Comparison of ENCODE assay signal across 8 cellular contexts in the genomic region with DNA sequence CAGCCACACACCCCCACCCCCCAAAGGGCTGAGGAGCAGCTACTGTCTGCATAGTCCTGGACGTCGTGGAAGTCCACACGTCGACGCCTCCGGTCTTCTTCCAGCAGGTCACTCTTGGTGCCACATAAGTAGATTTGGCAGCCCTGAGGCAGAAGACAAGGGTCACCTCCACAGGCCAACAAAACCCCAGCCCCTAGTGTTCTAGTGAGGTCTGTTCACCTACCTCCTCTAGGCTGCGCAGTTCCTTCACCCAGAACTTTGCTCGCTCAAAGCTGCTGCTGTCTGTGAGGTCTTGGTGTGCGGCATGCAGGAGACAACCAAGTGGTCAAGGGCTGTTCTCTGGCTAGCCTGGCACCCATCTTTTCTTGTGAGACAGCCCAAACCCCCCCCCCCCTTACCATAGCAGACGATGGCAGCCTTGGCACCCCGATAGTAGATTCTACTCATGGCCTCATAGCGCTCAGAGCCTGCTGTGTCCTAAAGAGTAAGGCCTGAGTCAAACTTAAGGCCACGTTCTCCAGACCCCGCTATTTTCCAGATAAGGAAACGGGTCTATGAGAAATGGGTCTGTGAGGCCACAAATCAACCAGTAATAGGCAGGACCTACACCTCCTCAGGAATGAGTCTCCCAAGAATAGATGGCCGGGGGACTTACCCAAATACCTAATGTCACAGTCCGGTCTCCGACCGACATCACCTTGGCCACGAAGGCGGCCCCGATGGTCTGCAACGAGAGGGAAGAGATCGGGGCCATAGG.
A peak's percentile ranks its signal among the peaks of the same experiment; 100 is the strongest.
DNase-seq lines count a peak whose midpoint lies in the region; ATAC-seq and TF ChIP-seq lines count a peak whose summit lies in the region.

No MANE protein-coding gene starts in this region.

- H3K9me3 ChIP-seq in mucosa of rectum (ENCODE audit: control insufficient read depth in 2 of 2, low read length in 2 of 2): no peaks in the 10 kb centered on the region

- H3K4me3 ChIP-seq in NB4 (ENCODE audit: low read depth, low read length): peak overlapping the region; percentile 87
- H3K4me3 ChIP-seq in mucosa of rectum (ENCODE audit: low read length in 2 of 2): peak overlapping the region; percentile 83 to 90

- no peak for TF ChIP-seq POLR2A in NB4 (IDR thresholded peaks at IDR 0.05; ENCODE audit: extremely low read depth, insufficient read length)

- peaks cover 75% of the 10 kb centered on the region for H3K4me1 Mint-ChIP-seq in central memory CD8-positive, alpha-beta T cell

- no peak for ATAC-seq in central memory CD8-positive, alpha-beta T cell (replicated peaks; ENCODE audit: extremely low read depth, poor library complexity, severe bottlenecking)
- ATAC-seq in HG03469 (IDR thresholded peaks at IDR 0.05; ENCODE audit: unreplicated experiment) (no peak), HG02610 (IDR thresholded peaks at IDR 0.05; ENCODE audit: unreplicated experiment) (no peak), HG02571 (IDR thresholded peaks at IDR 0.05; ENCODE audit: unreplicated experiment) (no peak)

- H3K36me3 Mint-ChIP-seq in central memory CD8-positive, alpha-beta T cell (ENCODE audit: insufficient read depth): peaks cover 36% of the 10 kb centered on the region

- TF ChIP-seq CTCF in NB4 (IDR thresholded peaks at IDR 0.05; ENCODE audit: low read depth, low read length): peak; percentile 40

- H3K9ac ChIP-seq in mucosa of rectum (ENCODE audit: low read depth in 1 of 2, low read length in 2 of 2): peak overlapping the region; percentile 86 to 97

- H3K27ac Mint-ChIP-seq in central memory CD8-positive, alpha-beta T cell (ENCODE audit: low read depth): peak overlapping the region; percentile 85

- peak overlapping the region; percentile 87 for H3K4me3 Mint-ChIP-seq in central memory CD8-positive, alpha-beta T cell

- peaks cover 51 to 57% of the 10 kb centered on the region in 2 donors for H3K4me1 ChIP-seq in mucosa of rectum (ENCODE audit: control insufficient read depth in 2 of 2, insufficient read depth in 2 of 2, low read length in 2 of 2)

- no peaks in the 10 kb centered on the region for H3K9me3 Mint-ChIP-seq in central memory CD8-positive, alpha-beta T cell

- peaks cover 23 to 26% of the 10 kb centered on the region in 2 donors for H3K36me3 ChIP-seq in mucosa of rectum (ENCODE audit: control insufficient read depth in 2 of 2, insufficient read depth in 2 of 2, low read length in 2 of 2)

- H3K27ac ChIP-seq in mucosa of rectum (ENCODE audit: low read depth in 2 of 2, low read length in 2 of 2): peak overlapping the region; percentile 92

- DNase-seq in ELR (ENCODE audit: low read depth): peak; percentile 46
- peak; percentile 75 for DNase-seq in NB4 (ENCODE audit: low read depth)
- DNase-seq in central memory CD8-positive, alpha-beta T cell (ENCODE audit: low spot score in 2 of 2): no peak
- DNase-seq in superior temporal gyrus (ENCODE audit: extremely low spot score): no peak

- no peaks in the 10 kb centered on the region for H3K27me3 Mint-ChIP-seq in central memory CD8-positive, alpha-beta T cell

- no peaks in the 10 kb centered on the region for H3K27me3 ChIP-seq in mucosa of rectum (ENCODE audit: control insufficient read depth in 2 of 2, insufficient read depth in 2 of 2, low read length in 2 of 2)

Comparison
In these comparisons a context has a peak if more than half of its experiments do, and no peak if none do; other contexts are left out.
1. DNase-seq: peak in ELR (single experiment) and NB4 (single experiment); none in central memory CD8-positive, alpha-beta T cell (0 of 2) and superior temporal gyrus (single experiment).